ENCODE assay signal across 25 cellular contexts in the genomic region with DNA sequence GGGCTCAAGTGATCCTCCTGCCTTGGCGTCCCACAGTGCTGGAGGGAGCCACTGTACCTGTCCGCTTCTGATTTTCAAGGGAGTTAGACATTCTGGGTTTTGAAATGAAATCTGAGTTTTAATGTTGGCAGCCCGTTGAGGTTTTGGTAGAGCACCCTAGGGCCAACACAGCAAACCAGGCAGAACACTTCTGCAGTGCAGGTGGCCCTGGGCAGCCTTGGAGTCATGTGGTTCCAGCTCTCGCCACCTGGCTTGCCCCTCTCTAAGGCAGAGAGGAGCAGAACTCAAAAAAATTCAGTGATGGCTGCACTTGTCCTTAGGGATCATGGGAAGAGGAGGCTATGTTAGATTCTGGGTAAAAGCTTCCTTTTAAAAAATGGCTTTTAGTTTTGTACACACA.
"Had no signal": no experiment of that assay in that cellular context is flagged by ENCODE, and none has a peak within 500 bp of the region (broad histone marks: within the 10 kb centered on the region; RNA-seq: fewer than 3 reads in every experiment).

No MANE protein-coding gene starts in this region.

- H3K36me3 Mint-ChIP-seq: activated naive CD8-positive, alpha-beta T cell treated with anti-CD3 and anti-CD28 coated beads, Interleukin-2, amount 10 ng/mL, durations not matched to agents 7 days and 5 days had no signal

- H3K4me3 ChIP-seq: adrenal gland, breast epithelium, Peyer's patch, SJCRH30 had no signal

- ATAC-seq: activated CD4-positive, CD25-positive, alpha-beta regulatory T cell treated with anti-CD3 and anti-CD28 coated beads, Interleukin-2, amount 50 U/mL, for 24 hours; activated CD8-positive, alpha-beta T cell treated with anti-CD3 and anti-CD28 coated beads, Interleukin-2, amount 10 ng/mL, durations not matched to agents 7 days and 5 days had no signal

- H3K27ac Mint-ChIP-seq: activated CD8-positive, alpha-beta T cell treated with anti-CD3 and anti-CD28 coated beads, Interleukin-2, amount 10 ng/mL, durations not matched to agents 7 days and 5 days; activated naive CD8-positive, alpha-beta T cell treated with anti-CD3 and anti-CD28 coated beads, Interleukin-2, amount 10 ng/mL, durations not matched to agents 7 days and 5 days; T-helper 2 cell treated with Interferon-gamma antibody and Interleukin-4, amounts not matched to agents 5 μg/mL and 100 μg/mL, for 36 hours had no signal

- H3K27ac ChIP-seq: adrenal gland, breast epithelium, Peyer's patch, RWPE1, SJCRH30, WERI-Rb-1 had no signal

- H3K9ac ChIP-seq: SK-N-SH had no signal

- H3K9me3 Mint-ChIP-seq: activated naive CD8-positive, alpha-beta T cell treated with anti-CD3 and anti-CD28 coated beads, Interleukin-2, amount 10 ng/mL, durations not matched to agents 7 days and 5 days; T-helper 2 cell treated with Interferon-gamma antibody and Interleukin-4, amounts not matched to agents 5 μg/mL and 100 μg/mL, for 36 hours had no signal

- H3K4me2 ChIP-seq: SK-N-SH had no signal

- DNase-seq: activated CD4-positive, alpha-beta T cell treated with anti-CD3 and anti-CD28 coated beads for 4 hours; activated CD4-positive, alpha-beta T cell treated with anti-CD3 and anti-CD28 coated beads, Interleukin-2, amount 50 U/mL, for 4 hours; activated CD8-positive, alpha-beta memory T cell treated with anti-CD3 and anti-CD28 coated beads, Interleukin-2, amount 50 U/mL, for 48 hours; activated CD8-positive, alpha-beta T cell treated with anti-CD3 and anti-CD28 coated beads, Interleukin-2, amount 10 ng/mL, durations not matched to agents 7 days and 5 days; activated naive CD4-positive, alpha-beta T cell treated with anti-CD3 and anti-CD28 coated beads, Interleukin-2, amount 50 U/mL, for 16 hours; activated naive CD8-positive, alpha-beta T cell treated with anti-CD3 and anti-CD28 coated beads, Interleukin-2, amount 10 ng/mL, durations not matched to agents 7 days and 5 days; activated T-cell treated with anti-CD3 and anti-CD28 coated beads, Interleukin-2, amount 50 U/mL, for 1 hour; adrenal gland; caudate nucleus; Kasumi-1; NCI-H1930; NCI-H345; NCI-H510A; NCI-H526 treated with DMSO at 0.1 percent for 48 hours; NK-92 treated with Interleukin-12 subunit alpha and Interleukin-12 subunit beta, amount 100 ng/mL, for 24 hours; Peyer's patch; Right ventricle myocardium superior; SJCRH30; SK-N-SH; SW 1271; WERI-Rb-1 had no signal

- H3K27me3 ChIP-seq: adrenal gland, Peyer's patch, SJCRH30 had no signal

- H3K4me1 ChIP-seq: adrenal gland, breast epithelium, Peyer's patch, SJCRH30 had no signal

- H3K4me3 Mint-ChIP-seq: activated CD8-positive, alpha-beta T cell treated with anti-CD3 and anti-CD28 coated beads, Interleukin-2, amount 10 ng/mL, durations not matched to agents 7 days and 5 days; activated naive CD8-positive, alpha-beta T cell treated with anti-CD3 and anti-CD28 coated beads, Interleukin-2, amount 10 ng/mL, durations not matched to agents 7 days and 5 days; T-helper 2 cell treated with Interferon-gamma antibody and Interleukin-4, amounts not matched to agents 5 μg/mL and 100 μg/mL, for 36 hours had no signal

- H3K9me3 ChIP-seq: adrenal gland, breast epithelium, Peyer's patch, SJCRH30, SK-N-SH had no signal

- H3K36me3 ChIP-seq: adrenal gland, breast epithelium, Peyer's patch, SJCRH30, WERI-Rb-1 had no signal

- H3K27me3 Mint-ChIP-seq: activated naive CD8-positive, alpha-beta T cell treated with anti-CD3 and anti-CD28 coated beads, Interleukin-2, amount 10 ng/mL, durations not matched to agents 7 days and 5 days had no signal

- H3K4me1 Mint-ChIP-seq: activated naive CD8-positive, alpha-beta T cell treated with anti-CD3 and anti-CD28 coated beads, Interleukin-2, amount 10 ng/mL, durations not matched to agents 7 days and 5 days had no signal

- H3K9me2 ChIP-seq: SK-N-SH had no signal
